Comparison of ENCODE assay signal across 13 cellular contexts in the genomic region with DNA sequence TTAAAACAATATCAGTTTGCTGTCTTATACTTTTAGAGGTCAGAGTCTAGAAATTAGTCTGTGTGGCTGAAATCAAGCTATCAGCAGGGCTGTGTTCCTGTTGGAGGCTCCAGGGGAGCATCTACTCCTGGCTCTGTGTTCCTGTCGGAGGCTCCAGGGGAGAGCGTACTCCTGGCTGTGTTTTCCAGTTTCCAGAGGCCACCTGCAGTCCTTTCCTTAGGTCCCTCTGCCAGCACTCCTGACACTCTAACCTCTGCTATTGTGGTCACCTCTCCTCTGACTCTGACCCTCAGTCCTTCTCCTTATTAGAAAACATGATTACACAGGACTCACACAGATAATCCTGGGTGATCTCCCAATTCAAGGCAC.
DNase-seq lines count a peak whose midpoint lies in the region; ATAC-seq, FAIRE-seq and TF ChIP-seq lines count a peak whose summit lies in the region.
"Had no signal": no experiment of that assay in that cellular context is flagged by ENCODE, and none has a peak within 500 bp of the region (broad histone marks: within the 10 kb centered on the region; RNA-seq: fewer than 3 reads in every experiment).

No MANE protein-coding gene starts in this region.

- peak overlapping the region; percentile 72 for H3K4me2 ChIP-seq in A549

- FAIRE-seq in A549 (lab: Jason Lieb, UNC), result no peak

- H3K4me1 ChIP-seq in A549 (peaks cover 59% of the 10 kb centered on the region), left ventricle myocardium inferior (peaks cover 12% of the 10 kb centered on the region)
- H3K4me1 ChIP-seq: body of pancreas, upper lobe of right lung had no signal

- no peak overlapping the region for H3K4me3 ChIP-seq in A549
- H3K4me3 ChIP-seq in left ventricle myocardium inferior, result no peak overlapping the region
- H3K4me3 ChIP-seq: body of pancreas, upper lobe of right lung had no signal

- TF ChIP-seq POLR2A in A549 (IDR thresholded peaks at IDR 0.05; ENCODE audit: low read length), result no peak

- TF ChIP-seq CTCF in A549 (IDR thresholded peaks at IDR 0.05), result no peak
- TF ChIP-seq CTCF in left ventricle myocardium inferior (IDR thresholded peaks at IDR 0.05; ENCODE audit: borderline replicate concordance), result no peak

- H3K9me3 ChIP-seq in A549, result no peaks in the 10 kb centered on the region
- no peaks in the 10 kb centered on the region for H3K9me3 ChIP-seq in left ventricle myocardium inferior (replicated peaks)
- H3K9me3 ChIP-seq: body of pancreas, upper lobe of right lung had no signal

- CTCF ChIA-PET in A549 (lab: Yijun Ruan, JAX), result interaction anchor here (1.0 to 2.1 kb wide), 3 partner anchors 10 to 69 kb away, joined by 3 to 8 read pairs (median 4); no protein-coding TSS in a partner anchor

- ATAC-seq in A549 (peak in 1 of 2 experiments; percentile 65; a peak in 3 of 6 replicates), GM19438 (IDR thresholded peaks at IDR 0.05; ENCODE audit: low read depth, unreplicated experiment) (peak; percentile 21), HG03045 (IDR thresholded peaks at IDR 0.05; ENCODE audit: unreplicated experiment) (peak; percentile 20)
- ATAC-seq: body of pancreas had no signal

- no peak for TF ChIP-seq RAD21 in A549 (conservative IDR thresholded peaks at IDR 0.05 in 1 of 2, IDR thresholded peaks at IDR 0.05 in 1 of 2)

- intact Hi-C loops in left ventricle myocardium inferior (cut with micrococcal nuclease), result no loop called here

- 12% methylated on average over 2 of the region's 2 CpGs for WGBS in A549 (ENCODE audit: missing lambda C conversion rate)

- H3K27me3 ChIP-seq in left ventricle myocardium inferior (ENCODE audit: low read depth), result peaks cover 25% of the 10 kb centered on the region
- H3K27me3 ChIP-seq: body of pancreas had no signal

- H3K27ac ChIP-seq in A549 (peak overlapping the region; percentile 72 to 82), left ventricle myocardium inferior (replicated peaks) (no peak overlapping the region)
- H3K27ac ChIP-seq: body of pancreas, upper lobe of right lung had no signal

- H3K36me3 ChIP-seq in left ventricle myocardium inferior, result no peaks in the 10 kb centered on the region
- H3K36me3 ChIP-seq: upper lobe of right lung had no signal

- POLR2A ChIA-PET in A549 (lab: Yijun Ruan, JAX), result interaction anchor here (1.7 kb wide), 1 partner anchor 20 kb away, joined by 5 read pairs; no protein-coding TSS in a partner anchor

- TF ChIP-seq EP300 in A549 (IDR thresholded peaks at IDR 0.05), result no peak

- DNase-seq in A549 (ENCODE audit: low read depth in 1 of 2, low spot score in 1 of 2) (no peak), brain pericyte (ENCODE audit: low read depth, low spot score) (peak; percentile 21), NCI-H2227 treated with DMSO at 0.1 percent for 48 hours (lab: John Stamatoyannopoulos, UW) (no peak), left ventricle myocardium inferior (no peak), NOMO-1 treated with DMSO at 0.1 percent for 48 hours (lab: John Stamatoyannopoulos, UW; ENCODE audit: unreplicated experiment) (no peak), islet precursor cell (no peak)
- DNase-seq: activated CD4-positive, CD25-positive, alpha-beta regulatory T cell; body of pancreas; effector memory CD8-positive, alpha-beta T cell; NCI-H2081; upper lobe of right lung had no signal

TF ChIP-seq in A549, 52 proteins besides CTCF, POLR2A, EP300 and RAD21:
- TF ChIP-seq RFX5 (IDR thresholded peaks at IDR 0.05), result no peak
- no peak for TF ChIP-seq TP53 (CRISPR knock-in tag; IDR thresholded peaks at IDR 0.05)
- TF ChIP-seq, protein P1, sequence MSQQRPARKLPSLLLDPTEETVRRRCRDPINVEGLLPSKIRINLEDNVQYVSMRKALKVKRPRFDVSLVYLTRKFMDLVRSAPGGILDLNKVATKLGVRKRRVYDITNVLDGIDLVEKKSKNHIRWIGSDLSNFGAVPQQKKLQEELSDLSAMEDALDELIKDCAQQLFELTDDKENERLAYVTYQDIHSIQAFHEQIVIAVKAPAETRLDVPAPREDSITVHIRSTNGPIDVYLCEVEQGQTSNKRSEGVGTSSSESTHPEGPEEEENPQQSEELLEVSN (IDR thresholded peaks at IDR 0.05; ENCODE audit: borderline replicate concordance, low read depth), result no peak
- no peak for TF ChIP-seq NR3C1 (IDR thresholded peaks at IDR 0.05)
- TF ChIP-seq JUN (IDR thresholded peaks at IDR 0.05), result no peak; a peak in 1 of 5 replicates
- no peak for TF ChIP-seq NPAS2 (CRISPR knock-in tag; IDR thresholded peaks at IDR 0.05; ENCODE audit: borderline replicate concordance)
- TF ChIP-seq CBX8 (IDR thresholded peaks at IDR 0.05), result no peak
